ENCODE assay signal across 2 cellular contexts in the genomic region with DNA sequence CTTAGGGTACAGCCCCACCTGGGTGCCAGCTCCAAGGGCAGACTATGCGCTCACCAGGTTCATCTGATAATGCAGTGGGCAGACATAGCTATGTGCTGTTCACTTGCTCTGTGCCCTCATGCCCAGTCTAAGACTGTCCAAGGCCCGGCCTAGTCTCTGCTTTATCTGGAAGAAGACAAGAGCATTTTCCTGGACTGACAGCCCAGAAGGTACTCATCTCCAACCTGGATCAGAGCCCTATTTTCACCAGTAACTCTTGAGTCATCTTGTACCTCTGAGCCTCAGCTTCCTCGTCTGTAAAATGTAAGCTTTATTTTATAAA.
TF ChIP-seq lines count a peak whose summit lies in the region.

No MANE protein-coding gene starts in this region.

TF ChIP-seq in SK-N-SH treated with all-trans-retinoic acid at 6 μM for 48 hours, 23 proteins besides CTCF, POLR2A, EP300 and RAD21 (continued from another document):
- TF ChIP-seq, protein P1, sequence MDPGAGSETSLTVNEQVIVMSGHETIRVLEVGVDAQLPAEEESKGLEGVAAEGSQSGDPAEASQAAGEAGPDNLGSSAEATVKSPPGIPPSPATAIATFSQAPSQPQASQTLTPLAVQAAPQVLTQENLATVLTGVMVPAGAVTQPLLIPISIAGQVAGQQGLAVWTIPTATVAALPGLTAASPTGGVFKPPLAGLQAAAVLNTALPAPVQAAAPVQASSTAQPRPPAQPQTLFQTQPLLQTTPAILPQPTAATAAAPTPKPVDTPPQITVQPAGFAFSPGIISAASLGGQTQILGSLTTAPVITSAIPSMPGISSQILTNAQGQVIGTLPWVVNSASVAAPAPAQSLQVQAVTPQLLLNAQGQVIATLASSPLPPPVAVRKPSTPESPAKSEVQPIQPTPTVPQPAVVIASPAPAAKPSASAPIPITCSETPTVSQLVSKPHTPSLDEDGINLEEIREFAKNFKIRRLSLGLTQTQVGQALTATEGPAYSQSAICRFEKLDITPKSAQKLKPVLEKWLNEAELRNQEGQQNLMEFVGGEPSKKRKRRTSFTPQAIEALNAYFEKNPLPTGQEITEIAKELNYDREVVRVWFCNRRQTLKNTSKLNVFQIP (CRISPR knock-in tag; IDR thresholded peaks at IDR 0.05; ENCODE audit: borderline replicate concordance, low read depth), result no peak
- TF ChIP-seq ZFP30 (CRISPR knock-in tag; IDR thresholded peaks at IDR 0.05), result no peak
- TF ChIP-seq, protein P2, sequence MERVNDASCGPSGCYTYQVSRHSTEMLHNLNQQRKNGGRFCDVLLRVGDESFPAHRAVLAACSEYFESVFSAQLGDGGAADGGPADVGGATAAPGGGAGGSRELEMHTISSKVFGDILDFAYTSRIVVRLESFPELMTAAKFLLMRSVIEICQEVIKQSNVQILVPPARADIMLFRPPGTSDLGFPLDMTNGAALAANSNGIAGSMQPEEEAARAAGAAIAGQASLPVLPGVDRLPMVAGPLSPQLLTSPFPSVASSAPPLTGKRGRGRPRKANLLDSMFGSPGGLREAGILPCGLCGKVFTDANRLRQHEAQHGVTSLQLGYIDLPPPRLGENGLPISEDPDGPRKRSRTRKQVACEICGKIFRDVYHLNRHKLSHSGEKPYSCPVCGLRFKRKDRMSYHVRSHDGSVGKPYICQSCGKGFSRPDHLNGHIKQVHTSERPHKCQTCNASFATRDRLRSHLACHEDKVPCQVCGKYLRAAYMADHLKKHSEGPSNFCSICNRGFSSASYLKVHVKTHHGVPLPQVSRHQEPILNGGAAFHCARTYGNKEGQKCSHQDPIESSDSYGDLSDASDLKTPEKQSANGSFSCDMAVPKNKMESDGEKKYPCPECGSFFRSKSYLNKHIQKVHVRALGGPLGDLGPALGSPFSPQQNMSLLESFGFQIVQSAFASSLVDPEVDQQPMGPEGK (CRISPR knock-in tag; IDR thresholded peaks at IDR 0.05; ENCODE audit: borderline replicate concordance), result no peak
- no peak for TF ChIP-seq ISL1 (CRISPR knock-in tag; IDR thresholded peaks at IDR 0.05)

TF ChIP-seq in SK-N-SH, 30 proteins besides CTCF, POLR2A, EP300 and RAD21 (continued from another document):
- TF ChIP-seq, protein P3, sequence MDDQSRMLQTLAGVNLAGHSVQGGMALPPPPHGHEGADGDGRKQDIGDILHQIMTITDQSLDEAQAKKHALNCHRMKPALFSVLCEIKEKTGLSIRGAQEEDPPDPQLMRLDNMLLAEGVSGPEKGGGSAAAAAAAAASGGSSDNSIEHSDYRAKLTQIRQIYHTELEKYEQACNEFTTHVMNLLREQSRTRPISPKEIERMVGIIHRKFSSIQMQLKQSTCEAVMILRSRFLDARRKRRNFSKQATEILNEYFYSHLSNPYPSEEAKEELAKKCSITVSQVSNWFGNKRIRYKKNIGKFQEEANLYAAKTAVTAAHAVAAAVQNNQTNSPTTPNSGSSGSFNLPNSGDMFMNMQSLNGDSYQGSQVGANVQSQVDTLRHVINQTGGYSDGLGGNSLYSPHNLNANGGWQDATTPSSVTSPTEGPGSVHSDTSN (IDR thresholded peaks at IDR 0.05), result no peak
- no peak for TF ChIP-seq MEF2A (IDR thresholded peaks at IDR 0.05; ENCODE audit: borderline replicate concordance, low read depth)
- TF ChIP-seq TEAD4 (IDR thresholded peaks at IDR 0.05; ENCODE audit: borderline replicate concordance, insufficient read depth), result no peak
